Comparison of ENCODE assay signal across 4 cellular contexts in the genomic region with DNA sequence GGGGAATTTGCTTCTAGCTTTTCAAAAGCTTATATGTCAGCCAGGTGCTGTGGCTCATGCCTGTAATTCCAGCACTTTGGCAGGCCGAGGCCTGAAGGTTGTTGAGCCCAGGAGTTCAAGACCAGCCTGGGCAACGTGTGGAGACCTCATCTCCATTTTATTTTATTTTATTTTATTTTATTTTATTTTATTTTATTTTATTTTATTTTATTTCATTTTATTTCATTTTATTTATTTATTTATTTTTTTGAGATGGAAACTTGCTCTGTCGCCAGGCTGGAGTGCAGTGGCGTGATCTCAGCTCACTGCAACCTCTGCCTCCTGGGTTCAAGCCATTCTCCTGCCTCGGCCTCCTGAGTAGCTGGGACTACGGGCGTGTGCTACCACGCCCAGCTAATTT. TPM values are rescaled to one million over a fixed set of nuclear protein-coding genes. Genes with fewer than 3 reads are reported as not detected.
DNase-seq lines count a peak whose midpoint lies in the region; ATAC-seq and TF ChIP-seq lines count a peak whose summit lies in the region.
"Not testable (repeated sequence)": the region's sequence is repeated elsewhere in the genome, so short reads cannot be mapped to it uniquely, and the experiment has no call there.
"Had no signal": no experiment of that assay in that cellular context is flagged by ENCODE, and none has a peak within 500 bp of the region (broad histone marks: within the 10 kb centered on the region; RNA-seq: fewer than 3 reads in every experiment).

No MANE protein-coding gene starts in this region.

- H3K4me1 ChIP-seq in BLaER1 treated with 17β-estradiol and CSF1 and Interleukin-3, amounts not matched to agents 10 nM and 100 nM, result peaks cover 9 to 62% (median 41%) of the 10 kb centered on the region in 10 experiments

- not testable (repeated sequence) for ATAC-seq in WTC11

- not testable (repeated sequence) for H3K27me3 Mint-ChIP-seq in WTC11 (ENCODE audit: low read depth)

- CTCF ChIA-PET in WTC11 (lab: Charles Lee), result interaction anchor here (1.8 kb wide), 1 partner anchor 22 kb away, joined by 11 read pairs; no protein-coding TSS in a partner anchor

- not testable (repeated sequence) for H3K4me1 Mint-ChIP-seq in WTC11

- H3K9me3 Mint-ChIP-seq in WTC11, result not testable (repeated sequence)

- not testable (repeated sequence) for DNase-seq in WTC11 (ENCODE audit: low spot score)

- not testable (repeated sequence) for H4K20me1 ChIP-seq in BLaER1 treated with 17β-estradiol and CSF1 and Interleukin-3, amounts not matched to agents 10 nM and 100 nM

- H3K4me3 ChIP-seq in BLaER1 treated with 17β-estradiol and CSF1 and Interleukin-3, amounts not matched to agents 10 nM and 100 nM, result not testable (repeated sequence)

- POLR2A ChIA-PET in WTC11 (lab: Charles Lee), result not testable (repeated sequence)

- TF ChIP-seq CTCF in WTC11 (IDR thresholded peaks at IDR 0.05), result not testable (repeated sequence)

- H3K27ac ChIP-seq in BLaER1 treated with 17β-estradiol and CSF1 and Interleukin-3, amounts not matched to agents 10 nM and 100 nM, result peak overlapping the region in 9 of 11 experiments; percentile 20 to 98 (median 96); a peak in 17 of 22 replicates

- H3K4me3 Mint-ChIP-seq in WTC11, result not testable (repeated sequence)

- not testable (repeated sequence) for H3K27ac Mint-ChIP-seq in WTC11

- not testable (repeated sequence) for H3K9ac ChIP-seq in BLaER1 treated with 17β-estradiol and CSF1 and Interleukin-3, amounts not matched to agents 10 nM and 100 nM

- not testable (repeated sequence) for H3K36me3 Mint-ChIP-seq in WTC11

- H3K27me3 ChIP-seq in BLaER1 treated with 17β-estradiol and CSF1 and Interleukin-3, amounts not matched to agents 10 nM and 100 nM, result not testable (repeated sequence)

- H3K36me3 ChIP-seq in BLaER1 treated with 17β-estradiol and CSF1 and Interleukin-3, amounts not matched to agents 10 nM and 100 nM, result not testable (repeated sequence)

- peak overlapping the region in 6 of 11 experiments; percentile 27 to 59 (median 38); a peak in 8 of 22 replicates for H3K4me2 ChIP-seq in BLaER1 treated with 17β-estradiol and CSF1 and Interleukin-3, amounts not matched to agents 10 nM and 100 nM

- not testable (repeated sequence) for H3K9me3 ChIP-seq in BLaER1 treated with 17β-estradiol and CSF1 and Interleukin-3, amounts not matched to agents 10 nM and 100 nM (replicated peaks in 1 of 11)

TF ChIP-seq in WTC11, 78 proteins besides CTCF, POLR2A, EP300 and RAD21:
- TF ChIP-seq HMGA2 (CRISPR knock-in tag; IDR thresholded peaks at IDR 0.05), result peak; percentile 99

RNA-seq across cellular contexts. Expression of a gene that starts 20.9 kb away (rescaled TPM):
- 0.11 to 0.25 TPM (median 0.11 TPM) in 3 replicates for total RNA-seq in WTC11 (2021)
- total RNA-seq: A673, Caco-2 had no signal
